Comparison of ENCODE assay signal across 16 cellular contexts in genomic region chrX:30900227-30900626, GRCh38. TPM values are rescaled to one million over a fixed set of nuclear protein-coding genes. Genes with fewer than 3 reads are reported as not detected.
A peak's percentile ranks its signal among the peaks of the same experiment; 100 is the strongest.
DNase-seq lines count a peak whose midpoint lies in the region; ATAC-seq and TF ChIP-seq lines count a peak whose summit lies in the region.
"Had no signal": no experiment of that assay in that cellular context is flagged by ENCODE, and none has a peak within 500 bp of the region (broad histone marks: within the 10 kb centered on the region; RNA-seq: fewer than 3 reads in every experiment).

No MANE protein-coding gene starts in this region.

- H3K4me3 ChIP-seq in AG10803 (ENCODE audit: low read length): no peak overlapping the region
- H3K4me3 ChIP-seq: lower lobe of right lung had no signal

- no peak for TF ChIP-seq CTCF in AG10803 (conservative IDR thresholded peaks at IDR 0.05; ENCODE audit: low read length)

- no peak for ATAC-seq in HG03442 (IDR thresholded peaks at IDR 0.05; ENCODE audit: unreplicated experiment)
- ATAC-seq: lower lobe of right lung; Panc1; stimulated activated memory B cell treated with anti-CD40 and anti-IgM and Interleukin-4, amounts not matched to agents 10 μg/mL and 1 μg/mL and 100 μg/mL, for 72 hours had no signal

- peak; percentile 55 for DNase-seq in AG10803 (ENCODE audit: low read depth)
- peak; percentile 13 for DNase-seq in EL
- peak; percentile 28 for DNase-seq in M059J (ENCODE audit: low read depth)
- DNase-seq in astrocyte of the hippocampus (ENCODE audit: low read depth, low spot score): peak; percentile 45
- DNase-seq in iPS-NIHi11 (ENCODE audit: low spot score): no peak
- no peak for DNase-seq in NCI-H748 treated with DMSO at 0.1 percent for 48 hours (lab: John Stamatoyannopoulos, UW)
- DNase-seq: activated gamma-delta T cell treated with Interleukin-2 at 50 U/mL for 16 hours; DND-41; effector memory CD4-positive, alpha-beta T cell; lower lobe of right lung; NCI-H1694; NCI-H2227 treated with DMSO at 0.1 percent for 48 hours; occipital lobe had no signal

RNA-seq across cellular contexts. Expression of gene TAB3, which starts 11.2 kb away (rescaled TPM):
- total RNA-seq in M059J (2014; rRNA removed; shearing (Covaris generic)): 23.3 and 33.9 TPM in 2 replicates

Comparison
In these comparisons a context has a peak if more than half of its experiments do, and no peak if none do; other contexts are left out.
1. DNase-seq: peak in AG10803 (single experiment), EL (single experiment), M059J (single experiment) and astrocyte of the hippocampus (single experiment); none in iPS-NIHi11 (single experiment) and NCI-H748 treated with DMSO at 0.1 percent for 48 hours (single experiment).